1 cellular context compared by ENCODE assay signal in the genomic region with DNA sequence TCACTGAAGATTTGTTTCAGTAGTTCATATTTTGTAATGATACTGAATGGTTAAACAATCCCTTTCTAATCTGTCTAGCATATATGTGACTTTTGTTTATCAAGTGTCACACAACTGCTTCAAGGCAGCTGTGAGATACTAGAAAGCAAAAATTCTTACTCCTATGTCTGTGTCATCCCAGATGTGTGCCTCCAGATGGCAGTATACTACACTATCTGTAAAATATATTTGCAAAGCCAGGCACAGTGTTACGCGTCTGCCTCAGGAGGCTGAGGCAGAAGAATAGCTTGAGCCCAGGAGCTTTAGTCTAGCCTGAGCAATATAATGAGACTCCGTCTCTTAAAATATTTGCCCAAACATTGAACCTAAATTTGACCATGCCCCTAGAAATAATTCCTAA.
TF ChIP-seq lines count a peak whose summit lies in the region.

No MANE protein-coding gene starts in this region.

TF ChIP-seq in GM12878, 131 proteins besides CTCF, POLR2A, EP300 and RAD21:
- TF ChIP-seq, protein P1, sequence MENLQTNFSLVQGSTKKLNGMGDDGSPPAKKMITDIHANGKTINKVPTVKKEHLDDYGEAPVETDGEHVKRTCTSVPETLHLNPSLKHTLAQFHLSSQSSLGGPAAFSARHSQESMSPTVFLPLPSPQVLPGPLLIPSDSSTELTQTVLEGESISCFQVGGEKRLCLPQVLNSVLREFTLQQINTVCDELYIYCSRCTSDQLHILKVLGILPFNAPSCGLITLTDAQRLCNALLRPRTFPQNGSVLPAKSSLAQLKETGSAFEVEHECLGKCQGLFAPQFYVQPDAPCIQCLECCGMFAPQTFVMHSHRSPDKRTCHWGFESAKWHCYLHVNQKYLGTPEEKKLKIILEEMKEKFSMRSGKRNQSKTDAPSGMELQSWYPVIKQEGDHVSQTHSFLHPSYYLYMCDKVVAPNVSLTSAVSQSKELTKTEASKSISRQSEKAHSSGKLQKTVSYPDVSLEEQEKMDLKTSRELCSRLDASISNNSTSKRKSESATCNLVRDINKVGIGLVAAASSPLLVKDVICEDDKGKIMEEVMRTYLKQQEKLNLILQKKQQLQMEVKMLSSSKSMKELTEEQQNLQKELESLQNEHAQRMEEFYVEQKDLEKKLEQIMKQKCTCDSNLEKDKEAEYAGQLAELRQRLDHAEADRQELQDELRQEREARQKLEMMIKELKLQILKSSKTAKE (IDR thresholded peaks at IDR 0.05; ENCODE audit: low read depth, poor library complexity, severe bottlenecking): no peak
- TF ChIP-seq MEF2B (IDR thresholded peaks at IDR 0.05; ENCODE audit: partially characterized antibody, poor library complexity, severe bottlenecking) (no peak), NRF1 (conservative IDR thresholded peaks at IDR 0.05; ENCODE audit: low read depth, low read length) (no peak), TCF7 (IDR thresholded peaks at IDR 0.05; ENCODE audit: borderline replicate concordance) (no peak), ZNF207 (IDR thresholded peaks at IDR 0.05; ENCODE audit: borderline replicate concordance) (no peak), SMC3 (IDR thresholded peaks at IDR 0.05; ENCODE audit: borderline replicate concordance, low read length) (peak; percentile 31; the same call in 1 of the 2 replicates)
- TF ChIP-seq, protein P2, sequence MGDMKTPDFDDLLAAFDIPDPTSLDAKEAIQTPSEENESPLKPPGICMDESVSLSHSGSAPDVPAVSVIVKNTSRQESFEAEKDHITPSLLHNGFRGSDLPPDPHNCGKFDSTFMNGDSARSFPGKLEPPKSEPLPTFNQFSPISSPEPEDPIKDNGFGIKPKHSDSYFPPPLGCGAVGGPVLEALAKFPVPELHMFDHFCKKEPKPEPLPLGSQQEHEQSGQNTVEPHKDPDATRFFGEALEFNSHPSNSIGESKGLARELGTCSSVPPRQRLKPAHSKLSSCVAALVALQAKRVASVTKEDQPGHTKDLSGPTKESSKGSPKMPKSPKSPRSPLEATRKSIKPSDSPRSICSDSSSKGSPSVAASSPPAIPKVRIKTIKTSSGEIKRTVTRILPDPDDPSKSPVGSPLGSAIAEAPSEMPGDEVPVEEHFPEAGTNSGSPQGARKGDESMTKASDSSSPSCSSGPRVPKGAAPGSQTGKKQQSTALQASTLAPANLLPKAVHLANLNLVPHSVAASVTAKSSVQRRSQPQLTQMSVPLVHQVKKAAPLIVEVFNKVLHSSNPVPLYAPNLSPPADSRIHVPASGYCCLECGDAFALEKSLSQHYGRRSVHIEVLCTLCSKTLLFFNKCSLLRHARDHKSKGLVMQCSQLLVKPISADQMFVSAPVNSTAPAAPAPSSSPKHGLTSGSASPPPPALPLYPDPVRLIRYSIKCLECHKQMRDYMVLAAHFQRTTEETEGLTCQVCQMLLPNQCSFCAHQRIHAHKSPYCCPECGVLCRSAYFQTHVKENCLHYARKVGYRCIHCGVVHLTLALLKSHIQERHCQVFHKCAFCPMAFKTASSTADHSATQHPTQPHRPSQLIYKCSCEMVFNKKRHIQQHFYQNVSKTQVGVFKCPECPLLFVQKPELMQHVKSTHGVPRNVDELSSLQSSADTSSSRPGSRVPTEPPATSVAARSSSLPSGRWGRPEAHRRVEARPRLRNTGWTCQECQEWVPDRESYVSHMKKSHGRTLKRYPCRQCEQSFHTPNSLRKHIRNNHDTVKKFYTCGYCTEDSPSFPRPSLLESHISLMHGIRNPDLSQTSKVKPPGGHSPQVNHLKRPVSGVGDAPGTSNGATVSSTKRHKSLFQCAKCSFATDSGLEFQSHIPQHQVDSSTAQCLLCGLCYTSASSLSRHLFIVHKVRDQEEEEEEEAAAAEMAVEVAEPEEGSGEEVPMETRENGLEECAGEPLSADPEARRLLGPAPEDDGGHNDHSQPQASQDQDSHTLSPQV (IDR thresholded peaks at IDR 0.05): no peak
- TF ChIP-seq, protein P3, sequence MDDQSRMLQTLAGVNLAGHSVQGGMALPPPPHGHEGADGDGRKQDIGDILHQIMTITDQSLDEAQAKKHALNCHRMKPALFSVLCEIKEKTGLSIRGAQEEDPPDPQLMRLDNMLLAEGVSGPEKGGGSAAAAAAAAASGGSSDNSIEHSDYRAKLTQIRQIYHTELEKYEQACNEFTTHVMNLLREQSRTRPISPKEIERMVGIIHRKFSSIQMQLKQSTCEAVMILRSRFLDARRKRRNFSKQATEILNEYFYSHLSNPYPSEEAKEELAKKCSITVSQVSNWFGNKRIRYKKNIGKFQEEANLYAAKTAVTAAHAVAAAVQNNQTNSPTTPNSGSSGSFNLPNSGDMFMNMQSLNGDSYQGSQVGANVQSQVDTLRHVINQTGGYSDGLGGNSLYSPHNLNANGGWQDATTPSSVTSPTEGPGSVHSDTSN (IDR thresholded peaks at IDR 0.05; ENCODE audit: insufficient replicate concordance, low read depth, low read length): no peak
